In genomic region chr2:195319548-195320415, GRCh38 we compare ENCODE assay signal across 1 cellular context.
TF ChIP-seq lines count a peak whose summit lies in the region.

No MANE protein-coding gene starts in this region.

TF ChIP-seq in SK-N-SH treated with all-trans-retinoic acid at 6 μM for 48 hours, 23 proteins besides CTCF, POLR2A, EP300 and RAD21 (continued from another document):
- no peak for TF ChIP-seq CREB5 (CRISPR knock-in tag; IDR thresholded peaks at IDR 0.05; ENCODE audit: low read depth)
- TF ChIP-seq ZNF565 (CRISPR knock-in tag; conservative IDR thresholded peaks at IDR 0.05; ENCODE audit: low read depth), result no peak
